ENCODE assay signal across 18 cellular contexts in genomic region chr4:22478426-22478825, GRCh38.
"Had no signal": no experiment of that assay in that cellular context is flagged by ENCODE, and none has a peak within 500 bp of the region (broad histone marks: within the 10 kb centered on the region; RNA-seq: fewer than 3 reads in every experiment).

No MANE protein-coding gene starts in this region.

- H3K27ac Mint-ChIP-seq: activated naive CD8-positive, alpha-beta T cell; stimulated activated memory B cell treated with anti-CD40 and anti-IgM and Interleukin-4, amounts not matched to agents 10 μg/mL and 1 μg/mL and 100 μg/mL, for 72 hours had no signal

- H2AFZ ChIP-seq: hepatocyte, parathyroid adenoma had no signal

- H3K4me1 Mint-ChIP-seq: stimulated activated memory B cell treated with anti-CD40 and anti-IgM and Interleukin-4, amounts not matched to agents 10 μg/mL and 1 μg/mL and 100 μg/mL, for 72 hours had no signal

- H3K4me3 Mint-ChIP-seq: activated naive CD8-positive, alpha-beta T cell; brain; stimulated activated memory B cell treated with anti-CD40 and anti-IgM and Interleukin-4, amounts not matched to agents 10 μg/mL and 1 μg/mL and 100 μg/mL, for 72 hours had no signal

- H3K79me2 ChIP-seq: parathyroid adenoma had no signal

- H3K27ac ChIP-seq: coronary artery, hepatocyte, left lung, neutrophil, parathyroid adenoma, tibial nerve had no signal

- H3K27me3 Mint-ChIP-seq: activated naive CD8-positive, alpha-beta T cell; brain; naive thymus-derived CD4-positive, alpha-beta T cell; stimulated activated memory B cell treated with anti-CD40 and anti-IgM and Interleukin-4, amounts not matched to agents 10 μg/mL and 1 μg/mL and 100 μg/mL, for 72 hours had no signal

- H3K36me3 Mint-ChIP-seq: stimulated activated memory B cell treated with anti-CD40 and anti-IgM and Interleukin-4, amounts not matched to agents 10 μg/mL and 1 μg/mL and 100 μg/mL, for 72 hours had no signal

- H3K9me3 ChIP-seq: left lung, neutrophil, tibial nerve had no signal

- DNase-seq: activated CD4-positive, alpha-beta T cell treated with anti-CD3 and anti-CD28 coated beads for 48 hours; activated effector memory CD4-positive, alpha-beta T cell treated with anti-CD3 and anti-CD28 coated beads, Interleukin-2, amount 50 U/mL, for 16 hours; central memory CD4-positive, alpha-beta T cell; kidney; left lung; mammary epithelial cell; naive thymus-derived CD4-positive, alpha-beta T cell; stimulated activated CD4-positive, alpha-beta T cell treated with anti-CD3 and anti-CD28 coated beads, Interleukin-12 subunit alpha, Interleukin-12 subunit beta, amount 100 ng/mL, for 4 hours; substantia nigra had no signal

- ATAC-seq: esophagus mucosa; left lung; naive thymus-derived CD4-positive, alpha-beta T cell; stimulated activated memory B cell treated with anti-CD40 and anti-IgM and Interleukin-4, amounts not matched to agents 10 μg/mL and 1 μg/mL and 100 μg/mL, for 72 hours had no signal

- H3K4me3 ChIP-seq: coronary artery, hepatocyte, left lung, tibial nerve had no signal

- H3K4me1 ChIP-seq: parathyroid adenoma had no signal

- H3K9ac ChIP-seq: parathyroid adenoma had no signal

- H3K27me3 ChIP-seq: hepatocyte, left lung, neutrophil, tibial nerve had no signal

- H3K36me3 ChIP-seq: left lung, neutrophil, tibial nerve had no signal
